Comparison of ENCODE assay signal across 9 cellular contexts in genomic region chr3:71579301-71579933, GRCh38. TPM values are rescaled to one million over a fixed set of nuclear protein-coding genes. Genes with fewer than 3 reads are reported as not detected.
DNase-seq lines count a peak whose midpoint lies in the region; ATAC-seq, FAIRE-seq and TF ChIP-seq lines count a peak whose summit lies in the region.
"Had no signal": no experiment of that assay in that cellular context is flagged by ENCODE, and none has a peak within 500 bp of the region (broad histone marks: within the 10 kb centered on the region; RNA-seq: fewer than 3 reads in every experiment).

No MANE protein-coding gene starts in this region.

- TF ChIP-seq CTCF in DOHH2 (IDR thresholded peaks at IDR 0.05; ENCODE audit: low read depth, low read length, poor library complexity, severe bottlenecking) (no peak), epithelial cell of esophagus (IDR thresholded peaks at IDR 0.05; ENCODE audit: insufficient read depth, low read depth, low read length, missing control alignments) (no peak), progenitor cell of endocrine pancreas (IDR thresholded peaks at IDR 0.05; ENCODE audit: unreplicated experiment) (no peak)

- peak overlapping the region; percentile 92 for H3K27ac ChIP-seq in DOHH2 (ENCODE audit: low read depth, low read length)

- no peaks in the 10 kb centered on the region for H4K20me1 ChIP-seq in DOHH2 (ENCODE audit: control insufficient read depth, insufficient read depth, low read depth, low read length)

- H3K36me3 ChIP-seq in DOHH2 (ENCODE audit: control insufficient read depth, low read length), result peaks cover 76% of the 10 kb centered on the region

- H3K4me3 Mint-ChIP-seq in progenitor cell of endocrine pancreas (ENCODE audit: low read depth), result peak overlapping the region; percentile 96

- H3K79me2 ChIP-seq in DOHH2 (ENCODE audit: control insufficient read depth, low read length), result peaks cover 96% of the 10 kb centered on the region

- H3K9me2 ChIP-seq in DOHH2 (replicated peaks; ENCODE audit: control insufficient read depth, low read length), result no peaks in the 10 kb centered on the region

- H3K9me3 ChIP-seq in DOHH2 (ENCODE audit: control insufficient read depth, insufficient read depth, low read length), result no peaks in the 10 kb centered on the region

- H3K4me1 Mint-ChIP-seq in progenitor cell of endocrine pancreas (ENCODE audit: low read depth), result peaks cover 54% of the 10 kb centered on the region

- peaks cover 9% of the 10 kb centered on the region for H3K36me3 Mint-ChIP-seq in progenitor cell of endocrine pancreas (ENCODE audit: insufficient read depth)

- H3K27ac Mint-ChIP-seq in progenitor cell of endocrine pancreas, result peak overlapping the region; percentile 91

- peak overlapping the region; percentile 81 for H3K4me3 ChIP-seq in DOHH2 (ENCODE audit: low read length)
- H3K4me3 ChIP-seq in epithelial cell of esophagus (ENCODE audit: low read length), result no peak overlapping the region

- FAIRE-seq in RCC 7860 (lab: Jason Lieb, UNC), result peak; percentile 68

- no peak for ATAC-seq in GM18520 (IDR thresholded peaks at IDR 0.05; ENCODE audit: unreplicated experiment)
- ATAC-seq in GM18502 (IDR thresholded peaks at IDR 0.05; ENCODE audit: poor library complexity, unreplicated experiment), result no peak

- H3F3A ChIP-seq in DOHH2 (ENCODE audit: control insufficient read depth, insufficient read depth), result peaks cover 40% of the 10 kb centered on the region

- H3K4me2 ChIP-seq in DOHH2 (ENCODE audit: low read length), result peak overlapping the region; percentile 98

- no peaks in the 10 kb centered on the region for H3K9me3 Mint-ChIP-seq in progenitor cell of endocrine pancreas (ENCODE audit: low read depth)

- H3K27me3 ChIP-seq in DOHH2 (ENCODE audit: control insufficient read depth, low read length), result no peaks in the 10 kb centered on the region

- DNase-seq in RCC 7860 (ENCODE audit: low spot score) (no peak), epithelial cell of esophagus (ENCODE audit: low read depth) (peak; percentile 36), progenitor cell of endocrine pancreas (ENCODE audit: low spot score, unreplicated experiment) (no peak), DMS79 (lab: John Stamatoyannopoulos, UW) (no peak)
- DNase-seq in stimulated activated naive CD4-positive, alpha-beta T cell treated with Interleukin-2 at 50 U/mL for 16 hours (lab: John Stamatoyannopoulos, UW), result no peak
- DNase-seq: GOT3 had no signal

- H3K4me1 ChIP-seq in DOHH2 (ENCODE audit: control insufficient read depth, low read length), result peaks cover 43% of the 10 kb centered on the region

- no peaks in the 10 kb centered on the region for H3K27me3 Mint-ChIP-seq in progenitor cell of endocrine pancreas

RNA-seq across cellular contexts. Expression of gene FOXP1, which starts 4.1 kb away (rescaled TPM):
- total RNA-seq in progenitor cell of endocrine pancreas, result 242 and 252 TPM in 2 replicates
